In genomic region chr16:22813946-22814325, GRCh38 we compare ENCODE assay signal across 1 cellular context.
A peak's percentile ranks its signal among the peaks of the same experiment; 100 is the strongest.
TF ChIP-seq lines count a peak whose summit lies in the region.

HS3ST2 (plus strand) TSS chr16:22814162; CDS start chr16:22814611, 449 bp downstream.

TF ChIP-seq in HEK293, 187 proteins besides CTCF, POLR2A, EP300 and RAD21 (continued from another document and continues in another):
- no peak for TF ChIP-seq ZBTB49 (tag by site-specific recombination; IDR thresholded peaks at IDR 0.05; ENCODE audit: low read depth)
- peak; percentile 31; the same call in 1 of the 2 replicates for TF ChIP-seq PATZ1 (tag by site-specific recombination; IDR thresholded peaks at IDR 0.05)
- no peak for TF ChIP-seq ZNF514 (tag by site-specific recombination; IDR thresholded peaks at IDR 0.05)
- TF ChIP-seq ZNF10 (tag by site-specific recombination; IDR thresholded peaks at IDR 0.05) = no peak
- TF ChIP-seq ZNF16 (tag by site-specific recombination; IDR thresholded peaks at IDR 0.05; ENCODE audit: low read depth) = no peak
- 0 out of 2 replicates have a peak, but pooled peaks have one; percentile 5 for TF ChIP-seq ZFHX2 (tag by site-specific recombination; conservative IDR thresholded peaks at IDR 0.05)
- no peak for TF ChIP-seq ATF2 (tag by site-specific recombination; IDR thresholded peaks at IDR 0.05; ENCODE audit: low read depth)
- TF ChIP-seq ZNF302 (tag by site-specific recombination; IDR thresholded peaks at IDR 0.05; ENCODE audit: low read depth) = no peak
- no peak for TF ChIP-seq ZNF473 (tag by site-specific recombination; IDR thresholded peaks at IDR 0.05)
- TF ChIP-seq SP3 (tag by site-specific recombination; IDR thresholded peaks at IDR 0.05) = peak; percentile 46
- peak; percentile 59; the same call in 1 of the 2 replicates for TF ChIP-seq ZNF398 (tag by site-specific recombination; IDR thresholded peaks at IDR 0.05)
- TF ChIP-seq ZNF423 (tag by site-specific recombination; IDR thresholded peaks at IDR 0.05) = no peak
- TF ChIP-seq ZNF580 (tag by site-specific recombination; IDR thresholded peaks at IDR 0.05) = no peak
- TF ChIP-seq ZSCAN16 (tag by site-specific recombination; IDR thresholded peaks at IDR 0.05) = no peak
- TF ChIP-seq ZIC2 (tag by site-specific recombination; IDR thresholded peaks at IDR 0.05) = no peak
- no peak for TF ChIP-seq ZNF239 (tag by site-specific recombination; IDR thresholded peaks at IDR 0.05)
- TF ChIP-seq ZNF837 (tag by site-specific recombination; IDR thresholded peaks at IDR 0.05) = no peak
- TF ChIP-seq ZNF660 (tag by site-specific recombination; IDR thresholded peaks at IDR 0.05) = 0 out of 2 replicates have a peak, but pooled peaks have one; percentile 34
- TF ChIP-seq PRDM1 (tag by site-specific recombination; IDR thresholded peaks at IDR 0.05) = no peak
- TF ChIP-seq ZNF18 (tag by site-specific recombination; IDR thresholded peaks at IDR 0.05) = no peak
- TF ChIP-seq ZNF362 (tag by site-specific recombination; IDR thresholded peaks at IDR 0.05) = no peak
- no peak for TF ChIP-seq ZNF792 (tag by site-specific recombination; IDR thresholded peaks at IDR 0.05)
- TF ChIP-seq ZNF830 (tag by site-specific recombination; IDR thresholded peaks at IDR 0.05; ENCODE audit: low read depth) = no peak
- no peak for TF ChIP-seq ZNF521 (tag by site-specific recombination; IDR thresholded peaks at IDR 0.05)
- TF ChIP-seq ZNF169 (tag by site-specific recombination; IDR thresholded peaks at IDR 0.05) = no peak
- TF ChIP-seq ZNF510 (tag by site-specific recombination; IDR thresholded peaks at IDR 0.05; ENCODE audit: insufficient replicate concordance) = no peak
- TF ChIP-seq MZF1 (tag by site-specific recombination; IDR thresholded peaks at IDR 0.05; ENCODE audit: borderline replicate concordance) = no peak
- no peak for TF ChIP-seq BCL11B (tag by site-specific recombination; IDR thresholded peaks at IDR 0.05; ENCODE audit: low read depth)
- TF ChIP-seq ZSCAN4 (tag by site-specific recombination; IDR thresholded peaks at IDR 0.05) = no peak
- TF ChIP-seq ZNF768 (tag by site-specific recombination; IDR thresholded peaks at IDR 0.05) = no peak
- 0 out of 2 replicates have a peak, but pooled peaks have one; percentile 22 for TF ChIP-seq ZNF335 (tag by site-specific recombination; conservative IDR thresholded peaks at IDR 0.05)
- TF ChIP-seq ZNF341 (tag by site-specific recombination; IDR thresholded peaks at IDR 0.05; ENCODE audit: low read depth) = no peak
- TF ChIP-seq ZNF76 (tag by site-specific recombination; IDR thresholded peaks at IDR 0.05; ENCODE audit: borderline replicate concordance, low read depth) = no peak
- TF ChIP-seq ZNF280C (tag by site-specific recombination; IDR thresholded peaks at IDR 0.05) = no peak
- no peak for TF ChIP-seq HOXA7 (CRISPR knock-in tag; IDR thresholded peaks at IDR 0.05; ENCODE audit: borderline replicate concordance)
- no peak for TF ChIP-seq ZNF623 (tag by site-specific recombination; IDR thresholded peaks at IDR 0.05)
- no peak for TF ChIP-seq ZNF571 (tag by site-specific recombination; IDR thresholded peaks at IDR 0.05)
- TF ChIP-seq ZNF639 (tag by site-specific recombination; IDR thresholded peaks at IDR 0.05) = no peak
- no peak for TF ChIP-seq ZNF560 (tag by site-specific recombination; IDR thresholded peaks at IDR 0.05; ENCODE audit: borderline replicate concordance)
- peak; percentile 54 for TF ChIP-seq ZBTB26 (tag by site-specific recombination; optimal IDR thresholded peaks at IDR 0.05)
- no peak for TF ChIP-seq RBAK (tag by site-specific recombination; IDR thresholded peaks at IDR 0.05)
- no peak for TF ChIP-seq ZNF248 (tag by site-specific recombination; IDR thresholded peaks at IDR 0.05)
- TF ChIP-seq ZNF530 (tag by site-specific recombination; IDR thresholded peaks at IDR 0.05; ENCODE audit: low read depth) = no peak
- TF ChIP-seq KLF17 (tag by site-specific recombination; IDR thresholded peaks at IDR 0.05) = no peak
- no peak for TF ChIP-seq ZBTB8A (tag by site-specific recombination; IDR thresholded peaks at IDR 0.05)
- no peak for TF ChIP-seq ZNF658 (tag by site-specific recombination; IDR thresholded peaks at IDR 0.05)
